Comparison of ENCODE assay signal across 39 cellular contexts in genomic region chr2:99216096-99216495, GRCh38. TPM values are rescaled to one million over a fixed set of nuclear protein-coding genes. Genes with fewer than 3 reads are reported as not detected.
"Had no signal": no experiment of that assay in that cellular context is flagged by ENCODE, and none has a peak within 500 bp of the region (broad histone marks: within the 10 kb centered on the region; RNA-seq: fewer than 3 reads in every experiment).

No MANE protein-coding gene starts in this region.

- H3K4me1 ChIP-seq: adrenal gland, ascending aorta, body of pancreas, breast epithelium had no signal

- FAIRE-seq: astrocyte, bronchial epithelial cell had no signal

- H3K4me3 ChIP-seq: adrenal gland, ascending aorta, body of pancreas, breast epithelium, cardiac muscle cell had no signal

- DNase-seq: activated effector memory CD4-positive, alpha-beta T cell treated with anti-CD3 and anti-CD28 coated beads, Interleukin-2, amount 50 U/mL, for 16 hours; activated effector memory CD4-positive, alpha-beta T cell treated with Interleukin-2 at 50 U/mL for 16 hours; activated gamma-delta T cell; activated gamma-delta T cell treated with Interleukin-2 at 50 U/mL for 16 hours; activated naive CD4-positive, alpha-beta T cell; activated naive CD4-positive, alpha-beta T cell treated with anti-CD3 and anti-CD28 coated beads for 36 hours; activated naive CD4-positive, alpha-beta T cell treated with anti-CD3 and anti-CD28 coated beads, Interleukin-2, amount 10 ng/mL, durations not matched to agents 7 days and 5 days; activated naive CD4-positive, alpha-beta T cell treated with anti-CD3 and anti-CD28 coated beads, Interleukin-2, amount 50 U/mL, for 16 hours; activated naive CD4-positive, alpha-beta T cell treated with Interleukin-2 at 50 U/mL for 16 hours; activated naive CD8-positive, alpha-beta T cell treated with anti-CD3 and anti-CD28 coated beads for 36 hours; activated naive CD8-positive, alpha-beta T cell treated with anti-CD3 and anti-CD28 coated beads, Interleukin-2, amount 10 ng/mL, durations not matched to agents 7 days and 5 days; activated naive CD8-positive, alpha-beta T cell treated with anti-CD3 and anti-CD28 coated beads, Interleukin-2, amount 50 U/mL, for 24 hours; activated T-cell treated with anti-CD3 and anti-CD28 coated beads, Interleukin-2, amount 50 U/mL, for 24 hours; activated T-cell treated with anti-CD3 and anti-CD28 coated beads, Interleukin-2, amount 50 U/mL, for 4 hours; activated T-cell treated with anti-CD3 and anti-CD28 coated beads, Interleukin-2, amount 50 U/mL, for 48 hours; activated T-cell treated with anti-CD3 and anti-CD28 coated beads, Interleukin-2, amount 50 U/mL, for 72 hours; adrenal gland; amniotic stem cell; amygdala; anterior cingulate cortex; aorta; body of pancreas; brain microvascular endothelial cell; caudate nucleus; central memory CD4-positive, alpha-beta T cell; cerebellar nuclear complex had no signal

- H3K9me3 ChIP-seq: adrenal gland, ascending aorta, body of pancreas, breast epithelium had no signal

- H3K36me3 ChIP-seq: adrenal gland, brain microvascular endothelial cell, breast epithelium, cardiac muscle cell had no signal

- H3K27ac ChIP-seq: adrenal gland, ascending aorta, body of pancreas, brain microvascular endothelial cell, breast epithelium, cardiac muscle cell had no signal

- H3K27me3 ChIP-seq: adrenal gland, ascending aorta, body of pancreas, brain microvascular endothelial cell, breast epithelium, cardiac muscle cell had no signal

- ATAC-seq: activated naive CD4-positive, alpha-beta T cell treated with anti-CD3 and anti-CD28 coated beads, Interleukin-2, amount 50 U/mL, for 72 hours; activated naive CD8-positive, alpha-beta T cell treated with anti-CD3 and anti-CD28 coated beads, Interleukin-2, amount 50 U/mL, for 24 hours; activated T-cell treated with anti-CD3 and anti-CD28 coated beads, Interleukin-2, amount 50 U/mL, for 4 hours; activated T-cell treated with anti-CD3 and anti-CD28 coated beads, Interleukin-2, amount 50 U/mL, for 72 hours; activated T-helper 17 cell treated with anti-CD3 and anti-CD28 coated beads, Interleukin-2, amount 50 U/mL, for 72 hours; body of pancreas had no signal

RNA-seq across cellular contexts. Expression of gene LYG2, which starts 39.4 kb away (rescaled TPM):
- total RNA-seq: activated naive CD4-positive, alpha-beta T cell treated with anti-CD3 and anti-CD28 coated beads for 36 hours; activated naive CD4-positive, alpha-beta T cell treated with anti-CD3 and anti-CD28 coated beads, Interleukin-2, amount 50 U/mL, for 72 hours; activated naive CD8-positive, alpha-beta T cell treated with anti-CD3 and anti-CD28 coated beads for 36 hours; activated naive CD8-positive, alpha-beta T cell treated with anti-CD3 and anti-CD28 coated beads, Interleukin-2, amount 10 ng/mL, durations not matched to agents 7 days and 5 days; activated T-cell treated with anti-CD3 and anti-CD28 coated beads, Interleukin-2, amount 50 U/mL, for 4 hours; activated T-cell treated with anti-CD3 and anti-CD28 coated beads, Interleukin-2, amount 50 U/mL, for 72 hours; activated T-helper 1 cell treated with anti-CD3 and anti-CD28 coated beads, Interleukin-12 subunit alpha, Interleukin-12 subunit beta, Interleukin-2, Interleukin-4 antibody, amounts not matched to agents 30 ng/mL and 10 ng/mL and 1 ng/mL, durations not matched to agents 14 hours and 24 hours and 36 hours; activated T-helper 17 cell treated with anti-CD3 and anti-CD28 coated beads, Interleukin-2, amount 50 U/mL, for 72 hours; activated T-helper 2 cell treated with anti-CD3 and anti-CD28 coated beads, Interferon-gamma antibody, Interleukin-2, Interleukin-4, amounts not matched to agents 10 μg/mL and 5 μg/mL and 100 μg/mL, durations not matched to agents 14 hours and 24 hours and 36 hours; adrenal gland; aorta; ascending aorta; astrocyte; body of pancreas; breast epithelium; bronchial epithelial cell; cardiac muscle cell; cardiac septum; cerebellum; chondrocyte had no signal
- polyA plus RNA-seq: adipose tissue, adrenal gland, aorta, cardiac muscle cell had no signal
